8 cellular contexts compared by ENCODE assay signal in genomic region chr2:27494284-27494943, GRCh38. TPM values are rescaled to one million over a fixed set of nuclear protein-coding genes. Genes with fewer than 3 reads are reported as not detected.
DNase-seq lines count a peak whose midpoint lies in the region; ATAC-seq and TF ChIP-seq lines count a peak whose summit lies in the region.

No MANE protein-coding gene starts in this region.

- peaks cover 47% of the 10 kb centered on the region for H3K27me3 Mint-ChIP-seq in type B pancreatic cell

- ATAC-seq in HG03378 (IDR thresholded peaks at IDR 0.05; ENCODE audit: unreplicated experiment): no peak

- H3K4me3 Mint-ChIP-seq in type B pancreatic cell: peak overlapping the region; percentile 78

- H3K36me3 Mint-ChIP-seq in type B pancreatic cell: no peaks in the 10 kb centered on the region

- H3K9me3 Mint-ChIP-seq in type B pancreatic cell: no peaks in the 10 kb centered on the region

- peak; percentile 7 for DNase-seq in stimulated activated CD4-positive, alpha-beta T cell treated with anti-CD3 and anti-CD28 coated beads, Interleukin-15, amount 100 ng/mL, for 24 hours
- DNase-seq in stimulated activated CD4-positive, alpha-beta T cell treated with anti-CD3 and anti-CD28 coated beads, Interleukin-2, amount 100 ng/mL, for 48 hours: no peak
- DNase-seq in dorsolateral prefrontal cortex (peak in 4 of 10 donors; percentile 20 to 58 (median 46)), mesenteric fat pad (ENCODE audit: low spot score) (peak; percentile 90), type B pancreatic cell (ENCODE audit: extremely low spot score, unreplicated experiment) (no peak), activated gamma-delta T cell (lab: John Stamatoyannopoulos, UW) (no peak), NCI-H1417 treated with DMSO at 0.1 percent for 48 hours (lab: John Stamatoyannopoulos, UW) (no peak)

- H3K4me1 Mint-ChIP-seq in type B pancreatic cell (ENCODE audit: unreplicated experiment): peaks cover 9% of the 10 kb centered on the region

- intact Hi-C loops in dorsolateral prefrontal cortex (cut with DNase I): loop anchor here (5.0 to 10.0 kb wide), 2 partner anchors 88 to 130 kb away; partner anchors contain the start of genes CCDC121 (in 1 of the 2), GPN1 (in 1 of the 2) and ZNF512 (in 1 of the 2)

- H3K27me3 ChIP-seq in dorsolateral prefrontal cortex: no peaks in the 10 kb centered on the region

- peak overlapping the region; percentile 33 to 88 (median 73) for H3K4me3 ChIP-seq in dorsolateral prefrontal cortex

- peak overlapping the region in 53 of 59 donors; percentile 16 to 92 (median 76) for H3K27ac ChIP-seq in dorsolateral prefrontal cortex

- H3K27ac Mint-ChIP-seq in type B pancreatic cell: peak overlapping the region; percentile 15

- TF ChIP-seq CTCF in dorsolateral prefrontal cortex (IDR thresholded peaks at IDR 0.05 in 54 of 56, conservative IDR thresholded peaks at IDR 0.05 in 2 of 56; ENCODE audit: low read depth in 1 of 56, partially characterized antibody in 56 of 56) (no peak), type B pancreatic cell (conservative IDR thresholded peaks at IDR 0.05) (no peak)

RNA-seq across cellular contexts. Expression of gene FNDC4, which starts 0.6 kb away (rescaled TPM):
- total RNA-seq in dorsolateral prefrontal cortex (10 to 100 TPM; 20.3 to 90.1 (median 53.4) TPM), mesenteric fat pad (136 TPM), type B pancreatic cell (ENCODE audit: low replicate concordance) (3.9 and 11.7 TPM in 2 replicates)

RNA-seq across cellular contexts. Expression of gene GCKR, which starts 2.2 kb away (rescaled TPM):
- total RNA-seq in dorsolateral prefrontal cortex (1 to 10 TPM in 116 of 120 experiments, under 1 TPM in 4; 0.39 to 8.1 (median 2.9) TPM), mesenteric fat pad (4.2 TPM), type B pancreatic cell (ENCODE audit: low replicate concordance) (0.65 and 2.2 TPM in 2 replicates)

RNA-seq across cellular contexts. Expression of gene IFT172, which starts 4.9 kb away (rescaled TPM):
- total RNA-seq in dorsolateral prefrontal cortex (100 to 1,000 TPM in 46 of 120 experiments, 10 to 100 TPM in 74; 59.8 to 153 (median 94.6) TPM), mesenteric fat pad (21.4 TPM), type B pancreatic cell (ENCODE audit: low replicate concordance) (17.5 and 54.1 TPM in 2 replicates)

RNA-seq across cellular contexts. Expression of gene KRTCAP3, which starts 52.2 kb away (rescaled TPM):
- total RNA-seq in dorsolateral prefrontal cortex: 1 to 10 TPM in 107 of 120 experiments, under 1 TPM in 9, not detected in 4; 0.54 to 6.3 (median 2.2) TPM
- 0.48 TPM for total RNA-seq in mesenteric fat pad
- 12.4 and 23.9 TPM in 2 replicates for total RNA-seq in type B pancreatic cell (ENCODE audit: low replicate concordance)

Comparison
In these comparisons a context has a peak if more than half of its experiments do, and no peak if none do; other contexts are left out.
1. DNase-seq: peak in stimulated activated CD4-positive, alpha-beta T cell treated with anti-CD3 and anti-CD28 coated beads, Interleukin-15, amount 100 ng/mL, for 24 hours (single experiment) and mesenteric fat pad (single experiment); none in stimulated activated CD4-positive, alpha-beta T cell treated with anti-CD3 and anti-CD28 coated beads, Interleukin-2, amount 100 ng/mL, for 48 hours (0 of 2), type B pancreatic cell (single experiment), activated gamma-delta T cell (single experiment) and NCI-H1417 treated with DMSO at 0.1 percent for 48 hours (single experiment).